ENCODE assay signal across 24 cellular contexts in the genomic region with DNA sequence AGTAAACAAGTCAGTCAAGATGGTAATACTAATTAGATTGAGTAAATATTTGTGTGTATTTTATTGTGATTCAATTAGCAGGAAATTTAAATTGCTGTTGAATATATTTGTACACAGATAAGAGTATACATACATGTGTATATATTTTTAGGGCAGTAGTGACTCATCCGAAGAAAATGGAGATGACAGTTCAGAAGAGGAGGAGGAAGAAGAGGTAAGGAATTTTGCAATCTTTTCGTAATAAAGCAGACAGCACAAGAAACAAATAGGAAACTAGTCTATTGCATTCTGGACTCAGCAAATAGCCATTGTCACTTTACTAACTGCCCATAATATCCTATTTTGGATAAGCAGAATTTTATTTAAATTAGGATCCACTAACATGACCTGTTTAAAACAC. TPM values are rescaled to one million over a fixed set of nuclear protein-coding genes. Genes with fewer than 3 reads are reported as not detected.
DNase-seq lines count a peak whose midpoint lies in the region; TF ChIP-seq lines count a peak whose summit lies in the region.
"Had no signal": no experiment of that assay in that cellular context is flagged by ENCODE, and none has a peak within 500 bp of the region (broad histone marks: within the 10 kb centered on the region; RNA-seq: fewer than 3 reads in every experiment).

No MANE protein-coding gene starts in this region.

- H3K27me3 ChIP-seq in SJSA1 (replicated peaks): no peaks in the 10 kb centered on the region
- H3K27me3 ChIP-seq: foreskin keratinocyte, tibial nerve had no signal

- no peaks in the 10 kb centered on the region for H3K36me3 ChIP-seq in SJSA1
- H3K36me3 ChIP-seq: tibial nerve had no signal

- no peaks in the 10 kb centered on the region for H3K9me3 ChIP-seq in SJSA1 (replicated peaks)
- H3K9me3 ChIP-seq: tibial nerve had no signal

- no peak overlapping the region for H3K4me3 ChIP-seq in AG10803 (ENCODE audit: low read length)
- no peak overlapping the region for H3K4me3 ChIP-seq in SJSA1
- H3K4me3 ChIP-seq: tibial nerve had no signal

- no peaks in the 10 kb centered on the region for H3K9me3 Mint-ChIP-seq in T-helper 2 cell treated with Interferon-gamma antibody and Interleukin-4, amounts not matched to agents 5 μg/mL and 100 μg/mL, for 36 hours
- H3K9me3 Mint-ChIP-seq: activated B cell treated with CpG ODN at 0.5 μM for 24 hours; activated naive CD8-positive, alpha-beta T cell treated with anti-CD3 and anti-CD28 coated beads, Interleukin-2, amount 10 ng/mL, durations not matched to agents 7 days and 5 days; activated T-helper 1 cell treated with anti-CD3 and anti-CD28 coated beads, Interleukin-12 subunit alpha, Interleukin-12 subunit beta, Interleukin-2, Interleukin-4 antibody, amounts not matched to agents 30 ng/mL and 10 ng/mL and 1 ng/mL, durations not matched to agents 14 hours and 24 hours and 36 hours; effector memory CD8-positive, alpha-beta T cell; IgD-negative memory B cell had no signal

- H3K27ac ChIP-seq in SJSA1: peak overlapping the region; percentile 32
- H3K27ac ChIP-seq: foreskin keratinocyte, tibial nerve had no signal

- H3K4me1 ChIP-seq in SJSA1 (replicated peaks): peaks cover 16% of the 10 kb centered on the region
- H3K4me1 ChIP-seq: foreskin keratinocyte, tibial nerve had no signal

- no peaks in the 10 kb centered on the region for H3K36me3 Mint-ChIP-seq in T-helper 2 cell treated with Interferon-gamma antibody and Interleukin-4, amounts not matched to agents 5 μg/mL and 100 μg/mL, for 36 hours (ENCODE audit: low read depth)
- H3K36me3 Mint-ChIP-seq: activated naive CD8-positive, alpha-beta T cell treated with anti-CD3 and anti-CD28 coated beads, Interleukin-2, amount 10 ng/mL, durations not matched to agents 7 days and 5 days; CD4-positive, alpha-beta memory T cell; IgD-negative memory B cell had no signal

- no peaks in the 10 kb centered on the region for H3K4me1 Mint-ChIP-seq in T-helper 2 cell treated with Interferon-gamma antibody and Interleukin-4, amounts not matched to agents 5 μg/mL and 100 μg/mL, for 36 hours (ENCODE audit: low read depth)
- H3K4me1 Mint-ChIP-seq: activated B cell treated with CpG ODN at 0.5 μM for 24 hours; activated naive CD8-positive, alpha-beta T cell treated with anti-CD3 and anti-CD28 coated beads, Interleukin-2, amount 10 ng/mL, durations not matched to agents 7 days and 5 days; CD4-positive, alpha-beta memory T cell; IgD-negative memory B cell had no signal

- DNase-seq in AG10803 (ENCODE audit: low read depth): peak; percentile 51
- peak; percentile 22 for DNase-seq in M059J (ENCODE audit: low read depth)
- peak in 1 of 2 experiments; percentile 42 for DNase-seq in SJSA1 (ENCODE audit: low read depth in 1 of 2, low spot score in 2 of 2)
- peak; percentile 8 for DNase-seq in glomerular visceral epithelial cell (ENCODE audit: extremely low spot score)
- no peak for DNase-seq in globus pallidus (ENCODE audit: low spot score)
- DNase-seq in HT-29 (ENCODE audit: low spot score): no peak
- no peak for DNase-seq in T-helper 2 cell treated with Interferon-gamma antibody and Interleukin-4, amounts not matched to agents 5 μg/mL and 100 μg/mL, for 36 hours (ENCODE audit: low spot score)
- DNase-seq in activated T-cell treated with anti-CD3 and anti-CD28 coated beads for 4 hours: no peak
- DNase-seq: activated B cell treated with CpG ODN at 0.5 μM for 24 hours; activated naive CD8-positive, alpha-beta T cell treated with anti-CD3 and anti-CD28 coated beads, Interleukin-2, amount 10 ng/mL, durations not matched to agents 7 days and 5 days; CD4-positive, alpha-beta memory T cell; central memory CD4-positive, alpha-beta T cell; effector memory CD8-positive, alpha-beta T cell; NCI-H1092; NCI-H2107; retina; stimulated activated naive CD4-positive, alpha-beta T cell treated with Interleukin-2 at 50 U/mL for 16 hours; T-helper 2 cell had no signal

- H3K27me3 Mint-ChIP-seq in T-helper 2 cell treated with Interferon-gamma antibody and Interleukin-4, amounts not matched to agents 5 μg/mL and 100 μg/mL, for 36 hours (ENCODE audit: low read depth): no peaks in the 10 kb centered on the region
- H3K27me3 Mint-ChIP-seq: activated naive CD8-positive, alpha-beta T cell treated with anti-CD3 and anti-CD28 coated beads, Interleukin-2, amount 10 ng/mL, durations not matched to agents 7 days and 5 days; effector memory CD8-positive, alpha-beta T cell; IgD-negative memory B cell had no signal

- H3K27ac Mint-ChIP-seq in T-helper 2 cell treated with Interferon-gamma antibody and Interleukin-4, amounts not matched to agents 5 μg/mL and 100 μg/mL, for 36 hours: no peak overlapping the region
- H3K27ac Mint-ChIP-seq: activated B cell treated with CpG ODN at 0.5 μM for 24 hours; activated naive CD8-positive, alpha-beta T cell treated with anti-CD3 and anti-CD28 coated beads, Interleukin-2, amount 10 ng/mL, durations not matched to agents 7 days and 5 days; activated T-helper 1 cell treated with anti-CD3 and anti-CD28 coated beads, Interleukin-12 subunit alpha, Interleukin-12 subunit beta, Interleukin-2, Interleukin-4 antibody, amounts not matched to agents 30 ng/mL and 10 ng/mL and 1 ng/mL, durations not matched to agents 14 hours and 24 hours and 36 hours; CD4-positive, alpha-beta memory T cell; effector memory CD8-positive, alpha-beta T cell; IgD-negative memory B cell had no signal

- no peak for TF ChIP-seq CTCF in AG10803 (conservative IDR thresholded peaks at IDR 0.05; ENCODE audit: low read length)

- no peak overlapping the region for H3K4me3 Mint-ChIP-seq in T-helper 2 cell treated with Interferon-gamma antibody and Interleukin-4, amounts not matched to agents 5 μg/mL and 100 μg/mL, for 36 hours
- H3K4me3 Mint-ChIP-seq: activated B cell treated with CpG ODN at 0.5 μM for 24 hours; activated naive CD8-positive, alpha-beta T cell treated with anti-CD3 and anti-CD28 coated beads, Interleukin-2, amount 10 ng/mL, durations not matched to agents 7 days and 5 days; activated T-helper 1 cell treated with anti-CD3 and anti-CD28 coated beads, Interleukin-12 subunit alpha, Interleukin-12 subunit beta, Interleukin-2, Interleukin-4 antibody, amounts not matched to agents 30 ng/mL and 10 ng/mL and 1 ng/mL, durations not matched to agents 14 hours and 24 hours and 36 hours; CD4-positive, alpha-beta memory T cell; effector memory CD8-positive, alpha-beta T cell; IgD-negative memory B cell had no signal

RNA-seq across cellular contexts. Expression of a gene that starts 6.6 kb away (rescaled TPM):
- total RNA-seq in M059J (2014; rRNA removed; shearing (Covaris generic)): not detected in 2 replicates
- 0.19 and 0.21 TPM in 2 replicates for total RNA-seq in SJSA1 (2014; rRNA removed; shearing (Covaris generic))
- total RNA-seq in HT-29 (2014; rRNA removed; shearing (Covaris generic)): not detected in 2 replicates
- total RNA-seq: A673; activated B cell treated with CpG ODN at 0.5 μM for 24 hours; activated naive CD8-positive, alpha-beta T cell treated with anti-CD3 and anti-CD28 coated beads, Interleukin-2, amount 10 ng/mL, durations not matched to agents 7 days and 5 days; activated T-helper 1 cell treated with anti-CD3 and anti-CD28 coated beads, Interleukin-12 subunit alpha, Interleukin-12 subunit beta, Interleukin-2, Interleukin-4 antibody, amounts not matched to agents 30 ng/mL and 10 ng/mL and 1 ng/mL, durations not matched to agents 14 hours and 24 hours and 36 hours; CD4-positive, alpha-beta memory T cell; foreskin keratinocyte; left lobe of liver; tibial nerve had no signal

RNA-seq across cellular contexts. Expression of a gene that starts 26.8 kb away (rescaled TPM):
- 0.07 TPM in 1 of 2 replicates, not detected in the other for total RNA-seq in M059J (2014; rRNA removed; shearing (Covaris generic))
- 0.24 TPM in 1 of 2 replicates, not detected in the other for total RNA-seq in SJSA1 (2014; rRNA removed; shearing (Covaris generic))
- total RNA-seq in HT-29 (2014; rRNA removed; shearing (Covaris generic)): not detected in 2 replicates
- total RNA-seq: A673; activated B cell treated with CpG ODN at 0.5 μM for 24 hours; activated naive CD8-positive, alpha-beta T cell treated with anti-CD3 and anti-CD28 coated beads, Interleukin-2, amount 10 ng/mL, durations not matched to agents 7 days and 5 days; activated T-helper 1 cell treated with anti-CD3 and anti-CD28 coated beads, Interleukin-12 subunit alpha, Interleukin-12 subunit beta, Interleukin-2, Interleukin-4 antibody, amounts not matched to agents 30 ng/mL and 10 ng/mL and 1 ng/mL, durations not matched to agents 14 hours and 24 hours and 36 hours; CD4-positive, alpha-beta memory T cell; foreskin keratinocyte; left lobe of liver; tibial nerve had no signal

Comparison
In these comparisons a context has a peak if more than half of its experiments do, and no peak if none do; other contexts are left out.
1. DNase-seq: peak in AG10803 (single experiment), M059J (single experiment) and glomerular visceral epithelial cell (single experiment); none in globus pallidus (single experiment), HT-29 (single experiment), T-helper 2 cell treated with Interferon-gamma antibody and Interleukin-4, amounts not matched to agents 5 μg/mL and 100 μg/mL, for 36 hours (single experiment) and activated T-cell treated with anti-CD3 and anti-CD28 coated beads for 4 hours (single experiment).